8 cellular contexts compared by ENCODE assay signal in the genomic region with DNA sequence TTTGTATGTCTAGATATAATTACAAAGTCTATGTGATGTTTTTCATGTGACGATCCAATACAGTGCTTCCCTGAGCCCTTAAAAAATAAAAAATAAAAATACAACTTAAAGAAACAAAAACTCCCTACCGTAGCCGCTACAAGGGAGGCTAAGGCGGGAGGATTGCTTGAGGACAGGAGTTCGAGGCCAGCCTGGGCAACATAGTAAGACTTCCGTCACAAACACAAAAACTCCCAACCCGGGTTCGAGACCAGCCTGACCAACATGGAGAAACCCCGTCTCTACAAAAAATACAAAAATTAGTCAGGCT. TPM values are rescaled to one million over a fixed set of nuclear protein-coding genes. Genes with fewer than 3 reads are reported as not detected.
DNase-seq lines count a peak whose midpoint lies in the region; ATAC-seq and TF ChIP-seq lines count a peak whose summit lies in the region.

No MANE protein-coding gene starts in this region.

- ATAC-seq in HG03280 (IDR thresholded peaks at IDR 0.05; ENCODE audit: unreplicated experiment): no peak

- no peaks in the 10 kb centered on the region for H3K27me3 ChIP-seq in muscle layer of duodenum (ENCODE audit: low read depth, low read length)

- no peak for DNase-seq in AG04449 (ENCODE audit: low read depth, low spot score)
- DNase-seq in Jurkat, Clone E6-1 (ENCODE audit: low read depth, low spot score): no peak
- no peak for DNase-seq in cardiac fibroblast (ENCODE audit: low read depth in 2 of 2)
- no peak for DNase-seq in DMS53 treated with DMSO at 0.1 percent for 48 hours (lab: John Stamatoyannopoulos, UW; ENCODE audit: unreplicated experiment)
- no peak for DNase-seq in NCI-H1092 treated with DMSO at 0.1 percent for 48 hours (lab: John Stamatoyannopoulos, UW)
- DNase-seq in midbrain (lab: John Stamatoyannopoulos, UW): no peak

- POLR2A ChIA-PET in AG04449 (lab: Yijun Ruan, JAX): no interaction called here

- H3K4me1 ChIP-seq in muscle layer of duodenum (ENCODE audit: control insufficient read depth in 1 of 2, insufficient read depth in 2 of 2, low read length in 2 of 2): peaks cover 0 to 4% of the 10 kb centered on the region in 2 donors

- CTCF ChIA-PET in AG04449 (lab: Yijun Ruan, JAX): interaction anchor here (1.2 to 5.0 kb wide), 7 partner anchors 8 to 380 kb away, joined by 3 to 31 read pairs (median 6); no protein-coding TSS in a partner anchor

- H3K4me3 ChIP-seq in AG04449 (ENCODE audit: low read depth, low read length) (peak overlapping the region; percentile 60), cardiac fibroblast (replicated peaks in 1 of 2; ENCODE audit: low read depth in 2 of 2, low read length in 2 of 2) (peak overlapping the region; percentile 57 to 58), muscle layer of duodenum (ENCODE audit: low read depth in 1 of 2, low read length in 2 of 2) (peak overlapping the region; percentile 57 to 74)
- H3K4me3 ChIP-seq in Jurkat, Clone E6-1 (ENCODE audit: low read length): peak overlapping the region; percentile 52

- H3K36me3 ChIP-seq in muscle layer of duodenum (ENCODE audit: control insufficient read depth in 1 of 2, insufficient read depth in 2 of 2, low read length in 2 of 2): no peaks in the 10 kb centered on the region

- no peak overlapping the region for H3K27ac ChIP-seq in muscle layer of duodenum (ENCODE audit: low read length)

- no peak for TF ChIP-seq CTCF in AG04449 (IDR thresholded peaks at IDR 0.05; ENCODE audit: insufficient read depth, low read length, missing control alignments)
- no peak for TF ChIP-seq CTCF in cardiac fibroblast (IDR thresholded peaks at IDR 0.05; ENCODE audit: low read depth, low read length)

- H3K9me3 ChIP-seq in muscle layer of duodenum (ENCODE audit: control insufficient read depth in 1 of 2, low read length in 2 of 2): no peaks in the 10 kb centered on the region

RNA-seq across cellular contexts. Expression of gene CDKN3, which starts 0.7 kb away (rescaled TPM):
- 207 TPM for polyA plus RNA-seq in Jurkat, Clone E6-1 (2012; ENCODE audit: insufficient read depth, insufficient read length)

RNA-seq across cellular contexts. Expression of gene CNIH1, which starts 45.0 kb away (rescaled TPM):
- 156 TPM for polyA plus RNA-seq in Jurkat, Clone E6-1 (2012; ENCODE audit: insufficient read depth, insufficient read length)
